ENCODE assay signal across 1 cellular context in the genomic region with DNA sequence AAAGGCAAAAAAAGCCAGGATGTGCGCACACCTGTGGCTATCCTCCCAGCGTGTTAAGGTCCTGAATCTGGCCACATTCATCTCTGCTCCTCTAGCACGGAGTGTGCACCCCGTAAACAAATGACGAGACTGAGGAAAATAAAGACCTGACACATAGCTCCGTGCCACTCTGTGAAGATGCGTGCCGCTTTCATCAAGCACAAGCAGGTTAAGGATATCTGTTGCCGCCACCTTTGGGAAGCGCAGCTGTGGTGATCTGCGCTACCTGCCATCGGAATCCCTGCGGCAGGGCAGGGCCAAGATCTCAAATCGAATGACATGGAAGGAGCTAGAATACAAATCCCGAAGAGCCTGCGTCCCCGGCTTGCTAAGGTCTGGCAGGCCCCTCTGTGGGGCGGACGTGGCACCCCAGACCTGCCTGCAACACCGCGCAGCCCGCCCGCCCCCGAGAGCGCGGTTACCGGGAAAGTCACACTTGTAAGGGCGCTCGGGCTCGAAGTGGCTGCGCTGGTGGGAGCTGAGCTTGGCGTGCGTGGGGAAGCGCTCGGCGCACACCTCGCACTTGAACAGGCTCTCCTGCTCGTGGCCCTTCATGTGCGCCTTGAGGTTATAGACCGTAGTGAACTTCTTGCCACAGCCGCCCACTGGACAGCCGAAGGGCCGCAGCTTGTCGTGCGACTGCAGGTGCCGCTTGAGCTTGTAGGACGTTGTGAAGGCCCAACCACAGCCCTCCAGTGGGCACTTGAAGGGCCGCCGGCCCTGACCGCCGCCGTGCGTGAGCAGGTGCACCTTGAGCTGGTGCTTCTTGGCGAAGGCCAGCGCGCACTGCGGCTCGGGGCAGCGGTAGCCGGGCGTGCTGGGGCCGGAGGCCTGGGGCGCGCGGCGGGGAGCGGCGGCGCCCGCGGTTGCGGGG.
TF ChIP-seq lines count a peak whose summit lies in the region.

No MANE protein-coding gene starts in this region.

TF ChIP-seq in HCT116, 20 proteins besides CTCF, POLR2A, EP300 and RAD21 (continued from another document):
- TF ChIP-seq POLR2AphosphoS5 (IDR thresholded peaks at IDR 0.05; ENCODE audit: low read depth, low read length): no peak
- TF ChIP-seq TCF7L2 (IDR thresholded peaks at IDR 0.05; ENCODE audit: borderline replicate concordance, extremely low read depth, insufficient read depth, insufficient read length): no peak
- TF ChIP-seq, protein P1, sequence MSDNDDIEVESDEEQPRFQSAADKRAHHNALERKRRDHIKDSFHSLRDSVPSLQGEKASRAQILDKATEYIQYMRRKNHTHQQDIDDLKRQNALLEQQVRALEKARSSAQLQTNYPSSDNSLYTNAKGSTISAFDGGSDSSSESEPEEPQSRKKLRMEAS (IDR thresholded peaks at IDR 0.05): no peak; the same call in 1 of the 2 replicates
- no peak for TF ChIP-seq SP1 (IDR thresholded peaks at IDR 0.05; ENCODE audit: low read depth)
- TF ChIP-seq, protein P2, sequence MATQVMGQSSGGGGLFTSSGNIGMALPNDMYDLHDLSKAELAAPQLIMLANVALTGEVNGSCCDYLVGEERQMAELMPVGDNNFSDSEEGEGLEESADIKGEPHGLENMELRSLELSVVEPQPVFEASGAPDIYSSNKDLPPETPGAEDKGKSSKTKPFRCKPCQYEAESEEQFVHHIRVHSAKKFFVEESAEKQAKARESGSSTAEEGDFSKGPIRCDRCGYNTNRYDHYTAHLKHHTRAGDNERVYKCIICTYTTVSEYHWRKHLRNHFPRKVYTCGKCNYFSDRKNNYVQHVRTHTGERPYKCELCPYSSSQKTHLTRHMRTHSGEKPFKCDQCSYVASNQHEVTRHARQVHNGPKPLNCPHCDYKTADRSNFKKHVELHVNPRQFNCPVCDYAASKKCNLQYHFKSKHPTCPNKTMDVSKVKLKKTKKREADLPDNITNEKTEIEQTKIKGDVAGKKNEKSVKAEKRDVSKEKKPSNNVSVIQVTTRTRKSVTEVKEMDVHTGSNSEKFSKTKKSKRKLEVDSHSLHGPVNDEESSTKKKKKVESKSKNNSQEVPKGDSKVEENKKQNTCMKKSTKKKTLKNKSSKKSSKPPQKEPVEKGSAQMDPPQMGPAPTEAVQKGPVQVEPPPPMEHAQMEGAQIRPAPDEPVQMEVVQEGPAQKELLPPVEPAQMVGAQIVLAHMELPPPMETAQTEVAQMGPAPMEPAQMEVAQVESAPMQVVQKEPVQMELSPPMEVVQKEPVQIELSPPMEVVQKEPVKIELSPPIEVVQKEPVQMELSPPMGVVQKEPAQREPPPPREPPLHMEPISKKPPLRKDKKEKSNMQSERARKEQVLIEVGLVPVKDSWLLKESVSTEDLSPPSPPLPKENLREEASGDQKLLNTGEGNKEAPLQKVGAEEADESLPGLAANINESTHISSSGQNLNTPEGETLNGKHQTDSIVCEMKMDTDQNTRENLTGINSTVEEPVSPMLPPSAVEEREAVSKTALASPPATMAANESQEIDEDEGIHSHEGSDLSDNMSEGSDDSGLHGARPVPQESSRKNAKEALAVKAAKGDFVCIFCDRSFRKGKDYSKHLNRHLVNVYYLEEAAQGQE (IDR thresholded peaks at IDR 0.05; ENCODE audit: low read depth): no peak
- TF ChIP-seq JUND (IDR thresholded peaks at IDR 0.05): no peak
- no peak for TF ChIP-seq SRF (IDR thresholded peaks at IDR 0.05; ENCODE audit: low read depth)
- TF ChIP-seq EGR1 (IDR thresholded peaks at IDR 0.05; ENCODE audit: low read depth): no peak
- TF ChIP-seq, protein P3, sequence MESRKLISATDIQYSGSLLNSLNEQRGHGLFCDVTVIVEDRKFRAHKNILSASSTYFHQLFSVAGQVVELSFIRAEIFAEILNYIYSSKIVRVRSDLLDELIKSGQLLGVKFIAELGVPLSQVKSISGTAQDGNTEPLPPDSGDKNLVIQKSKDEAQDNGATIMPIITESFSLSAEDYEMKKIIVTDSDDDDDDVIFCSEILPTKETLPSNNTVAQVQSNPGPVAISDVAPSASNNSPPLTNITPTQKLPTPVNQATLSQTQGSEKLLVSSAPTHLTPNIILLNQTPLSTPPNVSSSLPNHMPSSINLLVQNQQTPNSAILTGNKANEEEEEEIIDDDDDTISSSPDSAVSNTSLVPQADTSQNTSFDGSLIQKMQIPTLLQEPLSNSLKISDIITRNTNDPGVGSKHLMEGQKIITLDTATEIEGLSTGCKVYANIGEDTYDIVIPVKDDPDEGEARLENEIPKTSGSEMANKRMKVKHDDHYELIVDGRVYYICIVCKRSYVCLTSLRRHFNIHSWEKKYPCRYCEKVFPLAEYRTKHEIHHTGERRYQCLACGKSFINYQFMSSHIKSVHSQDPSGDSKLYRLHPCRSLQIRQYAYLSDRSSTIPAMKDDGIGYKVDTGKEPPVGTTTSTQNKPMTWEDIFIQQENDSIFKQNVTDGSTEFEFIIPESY (IDR thresholded peaks at IDR 0.05; ENCODE audit: extremely low read depth, insufficient replicate concordance, low read length): no peak
- TF ChIP-seq YY1 (IDR thresholded peaks at IDR 0.05; ENCODE audit: extremely low read depth, insufficient replicate concordance, low read depth, low read length): no peak
- no peak for TF ChIP-seq FOSL1 (IDR thresholded peaks at IDR 0.05; ENCODE audit: low read depth)
- no peak for TF ChIP-seq EZH2phosphoT487 (IDR thresholded peaks at IDR 0.05; ENCODE audit: borderline replicate concordance)
- TF ChIP-seq ELF1 (IDR thresholded peaks at IDR 0.05; ENCODE audit: borderline replicate concordance, low read depth): no peak
- no peak for TF ChIP-seq SIN3A (IDR thresholded peaks at IDR 0.05; ENCODE audit: low read depth)
- no peak for TF ChIP-seq CEBPB (IDR thresholded peaks at IDR 0.05; ENCODE audit: low read depth)
- TF ChIP-seq ZNF274 (IDR thresholded peaks at IDR 0.05; ENCODE audit: low read depth, low read length): no peak
